In genomic region chr2:168255103-168255502, GRCh38 we compare ENCODE assay signal across 20 cellular contexts.
"Had no signal": no experiment of that assay in that cellular context is flagged by ENCODE, and none has a peak within 500 bp of the region (broad histone marks: within the 10 kb centered on the region; RNA-seq: fewer than 3 reads in every experiment).

No MANE protein-coding gene starts in this region.

- H3K9ac ChIP-seq: neural progenitor cell had no signal

- H3K4me1 ChIP-seq: ascending aorta, gastroesophageal sphincter, neural progenitor cell, spleen, thyroid gland had no signal

- H2AFZ ChIP-seq: neural progenitor cell had no signal

- ATAC-seq: activated T-cell treated with anti-CD3 and anti-CD28 coated beads, Interleukin-2, amount 50 U/mL, for 4 hours; esophagus mucosa; gastroesophageal sphincter; sciatic nerve; stimulated activated memory B cell treated with anti-CD40 and anti-IgM and Interleukin-4, amounts not matched to agents 10 μg/mL and 1 μg/mL and 100 μg/mL, for 72 hours had no signal

- H3K36me3 ChIP-seq: ascending aorta, gastroesophageal sphincter, heart left ventricle, left ventricle myocardium inferior, neural progenitor cell, pancreas, spleen, thyroid gland had no signal

- H3K4me3 ChIP-seq: ascending aorta, gastroesophageal sphincter, heart left ventricle, left ventricle myocardium inferior, neural progenitor cell, pancreas, spleen, thyroid gland had no signal

- H3K9me3 ChIP-seq: pancreas, thyroid gland had no signal

- H3K27ac ChIP-seq: ascending aorta, gastroesophageal sphincter, left ventricle myocardium inferior, neural progenitor cell, spleen, thyroid gland had no signal

- H3K27me3 ChIP-seq: ascending aorta, gastroesophageal sphincter, heart left ventricle, pancreas, spleen, thyroid gland had no signal

- H3K4me2 ChIP-seq: neural progenitor cell had no signal

- DNase-seq: activated CD4-positive, alpha-beta T cell treated with anti-CD3 and anti-CD28 coated beads, Interleukin-2, amount 50 U/mL, for 1 hour; activated CD8-positive, alpha-beta memory T cell treated with anti-CD3 and anti-CD28 coated beads, Interleukin-2, amount 50 U/mL, for 4 hours; activated effector memory CD4-positive, alpha-beta T cell treated with anti-CD3 and anti-CD28 coated beads, Interleukin-2, amount 50 U/mL, for 16 hours; activated naive CD4-positive, alpha-beta T cell treated with anti-CD3 and anti-CD28 coated beads, Interleukin-2, amount 50 U/mL, for 16 hours; activated T-cell treated with anti-CD3 and anti-CD28 coated beads, Interleukin-2, amount 50 U/mL, for 4 hours; effector CD8-positive, alpha-beta T cell; heart left ventricle; left ventricle myocardium inferior; spleen; stimulated activated CD4-positive, alpha-beta T cell treated with anti-CD3 and anti-CD28 coated beads, Interleukin-4, amount 100 ng/mL, for 4 hours; T-helper 1 cell; T-helper 9 cell; thyroid gland had no signal
